ENCODE assay signal across 9 cellular contexts in the genomic region with DNA sequence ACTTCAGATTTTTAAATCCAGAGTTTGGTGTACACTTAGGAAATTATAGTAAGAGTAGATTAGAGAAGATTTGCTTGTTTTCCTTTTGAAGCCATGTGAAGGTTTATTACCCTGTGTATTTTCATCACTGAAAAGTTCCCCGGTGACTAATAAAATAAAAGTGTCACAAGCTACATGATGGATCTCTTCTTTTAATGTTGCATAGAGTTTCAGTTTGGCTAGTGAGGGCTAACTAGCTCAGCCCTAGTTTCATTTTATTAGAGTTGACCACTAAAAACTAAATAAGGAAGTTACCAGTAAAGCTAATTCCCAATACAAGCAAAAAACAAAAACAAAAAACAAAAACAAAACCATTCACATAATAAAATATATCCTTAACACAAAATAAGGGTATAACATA. TPM values are rescaled to one million over a fixed set of nuclear protein-coding genes. Genes with fewer than 3 reads are reported as not detected.
DNase-seq lines count a peak whose midpoint lies in the region; ATAC-seq and TF ChIP-seq lines count a peak whose summit lies in the region.
"Not testable (repeated sequence)": the region's sequence is repeated elsewhere in the genome, so short reads cannot be mapped to it uniquely, and the experiment has no call there.
"Had no signal": no experiment of that assay in that cellular context is flagged by ENCODE, and none has a peak within 500 bp of the region (broad histone marks: within the 10 kb centered on the region; RNA-seq: fewer than 3 reads in every experiment).

No MANE protein-coding gene starts in this region.

- not testable (repeated sequence) for DNase-seq in endothelial cell (ENCODE audit: low spot score)

- not testable (repeated sequence) for H3K4me3 Mint-ChIP-seq in endothelial cell (ENCODE audit: unreplicated experiment)

- not testable (repeated sequence) for H3K4me3 ChIP-seq in KMS-11 (IDR thresholded peaks at IDR 0.05; ENCODE audit: insufficient read depth, low read depth, low read length)

- not testable (repeated sequence) for H3K4me1 Mint-ChIP-seq in endothelial cell (ENCODE audit: unreplicated experiment)

- not testable (repeated sequence) for H3K9me3 Mint-ChIP-seq in endothelial cell (ENCODE audit: unreplicated experiment)

- ATAC-seq in GM18505 (IDR thresholded peaks at IDR 0.05; ENCODE audit: unreplicated experiment) (peak; percentile 56), GM18868 (IDR thresholded peaks at IDR 0.05; ENCODE audit: unreplicated experiment) (peak; percentile 73), GM21390 (IDR thresholded peaks at IDR 0.05; ENCODE audit: unreplicated experiment) (peak; percentile 68), GM21786 (IDR thresholded peaks at IDR 0.05; ENCODE audit: unreplicated experiment) (peak; percentile 77), HG03159 (IDR thresholded peaks at IDR 0.05; ENCODE audit: unreplicated experiment) (peak; percentile 60)

- not testable (repeated sequence) for H3K4me1 ChIP-seq in KMS-11 (ENCODE audit: low read depth, poor library complexity, severe bottlenecking)

- not testable (repeated sequence) for H3K9ac ChIP-seq in KMS-11

- not testable (repeated sequence) for H3K36me3 ChIP-seq in KMS-11 (ENCODE audit: insufficient read depth)

- TF ChIP-seq CTCF in KMS-11 (conservative IDR thresholded peaks at IDR 0.05; ENCODE audit: low read depth, low read length), result not testable (repeated sequence)
- TF ChIP-seq CTCF in endothelial cell (IDR thresholded peaks at IDR 0.05; ENCODE audit: unreplicated experiment), result peak; percentile 6

- not testable (repeated sequence) for H3K27me3 ChIP-seq in KMS-11 (ENCODE audit: insufficient read depth, low read depth)

- not testable (repeated sequence) for H2AFZ ChIP-seq in KMS-11 (ENCODE audit: low read depth)

- not testable (repeated sequence) for H4K20me1 ChIP-seq in KMS-11 (ENCODE audit: insufficient read depth)

- 0 out of 2 replicates have a peak overlapping the region, but pooled peaks have one; percentile 23 for H3K4me2 ChIP-seq in KMS-11

- TF ChIP-seq POLR2A in GM18505 (IDR thresholded peaks at IDR 0.05; ENCODE audit: borderline replicate concordance, extremely low read depth, insufficient read depth, insufficient read length), result not testable (repeated sequence)

- not testable (repeated sequence) for H3K36me3 Mint-ChIP-seq in endothelial cell (ENCODE audit: low read depth, unreplicated experiment)

- H3K27ac Mint-ChIP-seq in endothelial cell (ENCODE audit: unreplicated experiment), result not testable (repeated sequence)

- H3K27ac ChIP-seq in KMS-11, result not testable (repeated sequence)

- not testable (repeated sequence) for H3K79me2 ChIP-seq in KMS-11 (ENCODE audit: insufficient read depth, low read depth)

- not testable (repeated sequence) for H3K27me3 Mint-ChIP-seq in endothelial cell (ENCODE audit: unreplicated experiment)

RNA-seq across cellular contexts. Expression of gene MAP7D2, which starts 10.1 kb away (rescaled TPM):
- total RNA-seq in endothelial cell (ENCODE audit: unreplicated experiment), result 2.7 TPM
- total RNA-seq: HT1080, PC-9 had no signal

RNA-seq across cellular contexts. Expression of gene EIF1AX, which starts 14.8 kb away (rescaled TPM):
- total RNA-seq in endothelial cell (ENCODE audit: unreplicated experiment), result 56.3 TPM
